7 cellular contexts compared by ENCODE assay signal in genomic region chr2:200648518-200649320, GRCh38.
DNase-seq lines count a peak whose midpoint lies in the region; ATAC-seq and TF ChIP-seq lines count a peak whose summit lies in the region.
"Not testable (repeated sequence)": the region's sequence is repeated elsewhere in the genome, so short reads cannot be mapped to it uniquely, and the experiment has no call there.

No MANE protein-coding gene starts in this region.

- H3K14ac ChIP-seq in H9 (ENCODE audit: insufficient read depth, low read length); trophoblast cell (ENCODE audit: low read length): not testable (repeated sequence)

- H3K23ac ChIP-seq in H9 (ENCODE audit: insufficient read length, low read depth, low read length); trophoblast cell (ENCODE audit: low read length): not testable (repeated sequence)

- not testable (repeated sequence) for TF ChIP-seq CTCF in H9 (conservative IDR thresholded peaks at IDR 0.05); WTC11 (IDR thresholded peaks at IDR 0.05); colonic mucosa (IDR thresholded peaks at IDR 0.05); right lobe of liver (IDR thresholded peaks at IDR 0.05)
- TF ChIP-seq CTCF in hepatocyte (IDR thresholded peaks at IDR 0.05; ENCODE audit: poor library complexity): peak; percentile 7

- not testable (repeated sequence) for H3K4me1 ChIP-seq in H9 (ENCODE audit: insufficient read depth, low read length); colonic mucosa; trophoblast cell (ENCODE audit: control insufficient read depth in 1 of 2, insufficient read depth in 2 of 2, low read length in 2 of 2)
- peaks cover 20% of the 10 kb centered on the region for H3K4me1 ChIP-seq in hepatocyte (ENCODE audit: insufficient read depth)
- H3K4me1 ChIP-seq in right lobe of liver: peaks cover 0 to 93% (median 18%) of the 10 kb centered on the region in 4 donors

- POLR2A ChIA-PET in WTC11 (lab: Charles Lee): interaction anchor here (0.7 kb wide), 1 partner anchor 62 kb away, joined by 3 read pairs; no protein-coding TSS in a partner anchor

- not testable (repeated sequence) for H3K36me3 ChIP-seq in colonic mucosa; hepatocyte (replicated peaks; ENCODE audit: insufficient read depth, low read depth); trophoblast cell (ENCODE audit: control insufficient read depth in 1 of 2, insufficient read depth in 2 of 2, low read length in 2 of 2)
- H3K36me3 ChIP-seq in right lobe of liver: peaks cover 0 to 92% (median 41%) of the 10 kb centered on the region in 4 donors

- H3K4me1 Mint-ChIP-seq in H9 (peaks cover 24 to 33% of the 10 kb centered on the region in 2 experiments), WTC11 (peaks cover 20% of the 10 kb centered on the region)

- H3K79me2 ChIP-seq in H9 (ENCODE audit: insufficient read depth, low read length); hepatocyte; trophoblast cell (ENCODE audit: control insufficient read depth, insufficient read depth, low read length, poor library complexity): not testable (repeated sequence)

- H3K4me2 ChIP-seq in H9 (ENCODE audit: insufficient read depth, insufficient read length, low read length); hepatocyte; trophoblast cell (ENCODE audit: low read length): not testable (repeated sequence)

- not testable (repeated sequence) for H3K4me3 Mint-ChIP-seq in H9, WTC11

- peaks cover 9 to 34% (median 15%) of the 10 kb centered on the region in 3 experiments; a peak in 6 of 7 replicates for H3K36me3 Mint-ChIP-seq in H9 (ENCODE audit: insufficient read depth in 1 of 3, low read depth in 3 of 3)
- H3K36me3 Mint-ChIP-seq in WTC11: not testable (repeated sequence)

- WGBS in H9 (ENCODE audit: extremely low coverage, insufficient read length, low lambda C conversion rate): no CpG with 5 or more reads among the region's 3 CpGs
- WGBS in hepatocyte (ENCODE audit: low lambda C conversion rate, missing lambda C conversion rate): 75% methylated on average over 3 of the region's 3 CpGs
- WGBS in right lobe of liver (ENCODE audit: insufficient coverage, low coverage, low lambda C conversion rate, missing lambda C conversion rate): 83% methylated on average over 3 of the region's 3 CpGs
- no CpG with 5 or more reads among the region's 3 CpGs for WGBS in trophoblast cell (ENCODE audit: extremely low coverage, insufficient coverage, insufficient read length)

- not testable (repeated sequence) for H3K27me3 ChIP-seq in H9 (ENCODE audit: insufficient read depth, low read length); colonic mucosa; hepatocyte; right lobe of liver; trophoblast cell (ENCODE audit: insufficient read depth, low read length)

- H3K9me2 ChIP-seq in hepatocyte (replicated peaks; ENCODE audit: insufficient read depth): not testable (repeated sequence)

- not testable (repeated sequence) for H2BK15ac ChIP-seq in H9 (ENCODE audit: low read depth, low read length)

- in situ Hi-C loops in KBM-7 (cut with MboI; ENCODE audit: low pct_unique_long_range_greater_than_20kb, low sequenced_read_pairs): not testable (repeated sequence)

- not testable (repeated sequence) for H2BK20ac ChIP-seq in H9 (ENCODE audit: low read depth, low read length, poor library complexity, severe bottlenecking)

- H4K12ac ChIP-seq in trophoblast cell (ENCODE audit: low read depth, low read length): not testable (repeated sequence)

- not testable (repeated sequence) for H2BK12ac ChIP-seq in H9 (ENCODE audit: insufficient read length, low read depth, low read length); trophoblast cell (ENCODE audit: low read length)

- not testable (repeated sequence) for H4K20me1 ChIP-seq in H9 (ENCODE audit: control insufficient read depth, insufficient read depth, insufficient read length); hepatocyte (ENCODE audit: insufficient read depth, poor library complexity, severe bottlenecking)

- H2AFZ ChIP-seq in H9 (ENCODE audit: low read length); trophoblast cell (ENCODE audit: insufficient read depth, low read length, poor library complexity): not testable (repeated sequence)
- peak overlapping the region; percentile 52 for H2AFZ ChIP-seq in hepatocyte

- not testable (repeated sequence) for H2BK120ac ChIP-seq in H9 (ENCODE audit: low read depth, low read length, poor library complexity, severe bottlenecking); trophoblast cell (ENCODE audit: insufficient read depth, low read length, poor library complexity)

- not testable (repeated sequence) for H3K23me2 ChIP-seq in H9 (ENCODE audit: insufficient read length, low read depth, low read length, poor library complexity, severe bottlenecking)

- H3T11ph ChIP-seq in H9 (ENCODE audit: low read length): not testable (repeated sequence)

- not testable (repeated sequence) for H3K4me3 ChIP-seq in colonic mucosa; hepatocyte; right lobe of liver; trophoblast cell (ENCODE audit: low read depth, low read length)

- DNase-seq in H9; WTC11 (ENCODE audit: low spot score); right lobe of liver; trophoblast cell: not testable (repeated sequence)
- DNase-seq in KBM-7: peak; percentile 20
- peak; percentile 68 for DNase-seq in colonic mucosa
- DNase-seq in hepatocyte (ENCODE audit: low spot score): peak; percentile 61

- H3K79me1 ChIP-seq in H9 (ENCODE audit: insufficient read depth, low read depth, low read length, poor library complexity, severe bottlenecking); trophoblast cell (ENCODE audit: low read length): not testable (repeated sequence)

- CTCF ChIA-PET in WTC11 (lab: Charles Lee): interaction anchor here (0.8 to 1.4 kb wide), 3 partner anchors 63 to 165 kb away, joined by 3 to 5 read pairs (median 4); partner anchors contain the start of gene AOX1

- not testable (repeated sequence) for H4K91ac ChIP-seq in H9 (ENCODE audit: insufficient read length, low read depth, low read length)
- peak overlapping the region; percentile 19 for H4K91ac ChIP-seq in trophoblast cell (ENCODE audit: low read depth, low read length)

- not testable (repeated sequence) for H3K27me3 Mint-ChIP-seq in H9 (ENCODE audit: low read depth); WTC11 (ENCODE audit: low read depth)

- H2BK5ac ChIP-seq in H9 (ENCODE audit: insufficient read length, low read length); trophoblast cell (ENCODE audit: low read depth, low read length, poor library complexity): not testable (repeated sequence)

- not testable (repeated sequence) for H3K27ac ChIP-seq in H9 (ENCODE audit: insufficient read length, low read depth, low read length); colonic mucosa; trophoblast cell (ENCODE audit: low read depth, low read length)
- H3K27ac ChIP-seq in hepatocyte (peak overlapping the region; percentile 97), right lobe of liver (peak overlapping the region in 1 of 3 donors; percentile 57)

- intact Hi-C loops in colonic mucosa (cut with DNase I); right lobe of liver (cut with DNase I): not testable (repeated sequence)

- H2AK5ac ChIP-seq in H9 (ENCODE audit: insufficient read length, low read length); trophoblast cell (ENCODE audit: low read length): not testable (repeated sequence)

- H4K8ac ChIP-seq in H9 (replicated peaks; ENCODE audit: insufficient read length, low read depth, low read length); trophoblast cell (ENCODE audit: low read depth, low read length): not testable (repeated sequence)

- ATAC-seq in WTC11 (peak; percentile 22; the same call in 1 of the 2 replicates), right lobe of liver (peak; percentile 26 to 52 (median 49))

- not testable (repeated sequence) for H3K9ac ChIP-seq in H9 (ENCODE audit: extremely low read depth, insufficient read length, low read length); colonic mucosa (ENCODE audit: low read depth in 2 of 2, low read length in 2 of 2); trophoblast cell (ENCODE audit: low read length)

- not testable (repeated sequence) for H4K5ac ChIP-seq in H9 (ENCODE audit: insufficient read length, low read depth, low read length)

- H3K9me3 Mint-ChIP-seq in H9, WTC11: not testable (repeated sequence)

- H3K9me3 ChIP-seq in H9 (ENCODE audit: control insufficient read depth, low read depth, low read length); colonic mucosa; hepatocyte (ENCODE audit: low read depth); right lobe of liver; trophoblast cell (ENCODE audit: insufficient read depth, low read depth, low read length): not testable (repeated sequence)

- H3K56ac ChIP-seq in H9 (ENCODE audit: insufficient read length, low read depth, low read length): not testable (repeated sequence)

- H3K18ac ChIP-seq in H9 (ENCODE audit: insufficient read length, low read depth, low read length); trophoblast cell (ENCODE audit: low read length): not testable (repeated sequence)

- not testable (repeated sequence) for H3K4ac ChIP-seq in H9 (ENCODE audit: low read depth, low read length); trophoblast cell (ENCODE audit: low read depth, low read length)

- not testable (repeated sequence) for TF ChIP-seq POLR2A in right lobe of liver (IDR thresholded peaks at IDR 0.05)

- H3K27ac Mint-ChIP-seq in H9: peak overlapping the region; percentile 76 to 92 (median 83); a peak in 5 of 7 replicates
- H3K27ac Mint-ChIP-seq in WTC11: not testable (repeated sequence)

TF ChIP-seq in WTC11, 78 proteins besides CTCF, POLR2A, EP300 and RAD21:
- TF ChIP-seq ZNF423 (CRISPR knock-in tag; IDR thresholded peaks at IDR 0.05): peak; percentile 90
- TF ChIP-seq NFE2L1 (CRISPR knock-in tag; IDR thresholded peaks at IDR 0.05): peak; percentile 74; the same call in 1 of the 2 replicates
